In the genomic region with DNA sequence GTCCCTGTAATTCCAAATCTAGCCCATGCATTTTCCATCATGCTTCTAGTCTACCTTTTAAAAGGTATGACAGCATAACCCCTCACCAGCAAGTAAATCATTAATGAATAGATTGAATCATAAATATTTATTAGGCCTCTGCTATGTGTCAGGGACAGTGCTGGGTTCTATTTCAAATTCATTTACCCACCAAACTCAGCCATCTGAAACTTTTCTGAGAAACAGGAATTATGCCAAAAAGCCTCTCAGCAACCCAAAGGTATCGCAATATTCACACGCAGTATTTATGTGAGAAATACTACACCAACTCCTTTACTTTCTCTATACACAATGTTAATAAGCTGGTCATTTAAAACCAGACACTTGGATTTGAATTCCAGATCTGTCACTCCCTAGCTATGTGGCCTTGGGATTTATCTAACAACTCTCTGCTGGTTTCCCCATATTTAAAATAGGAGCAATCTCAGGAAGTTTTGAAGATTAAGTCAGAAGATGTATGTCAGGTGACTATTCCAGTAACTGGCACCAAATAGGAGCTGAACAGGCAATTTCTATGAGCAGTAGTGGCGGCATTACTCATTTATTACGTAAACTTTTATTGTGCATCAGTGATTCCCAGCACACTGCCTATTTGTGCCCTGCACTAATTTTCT, we compare ENCODE assay signal across 22 cellular contexts.
A peak's percentile ranks its signal among the peaks of the same experiment; 100 is the strongest.
DNase-seq lines count a peak whose midpoint lies in the region; ATAC-seq, FAIRE-seq and TF ChIP-seq lines count a peak whose summit lies in the region.
"Had no signal": no experiment of that assay in that cellular context is flagged by ENCODE, and none has a peak within 500 bp of the region (broad histone marks: within the 10 kb centered on the region; RNA-seq: fewer than 3 reads in every experiment).

No MANE protein-coding gene starts in this region.

- no peak overlapping the region for H3K4me3 ChIP-seq in bronchial epithelial cell (ENCODE audit: low read depth, low read length)
- no peak overlapping the region for H3K4me3 ChIP-seq in mucosa of descending colon
- H3K4me3 ChIP-seq: gastroesophageal sphincter, GM23338, K562 had no signal

- H3K4me1 ChIP-seq in mucosa of descending colon (ENCODE audit: low read depth), result no peaks in the 10 kb centered on the region

- H3K36me3 ChIP-seq in bronchial epithelial cell (ENCODE audit: control insufficient read depth, insufficient read depth, low read length) (no peaks in the 10 kb centered on the region), mucosa of descending colon (ENCODE audit: low read depth) (no peaks in the 10 kb centered on the region)
- H3K36me3 ChIP-seq: gastroesophageal sphincter had no signal

- DNase-seq in AG08395 (ENCODE audit: low spot score), result peak; percentile 22
- peak; percentile 37 for DNase-seq in HT1080 (ENCODE audit: low read depth)
- peak; percentile 42 for DNase-seq in bronchial epithelial cell (ENCODE audit: low read depth)
- peak; percentile 92 for DNase-seq in kidney glomerular epithelial cell (lab: John Stamatoyannopoulos, UW)
- no peak for DNase-seq in effector CD8-positive, alpha-beta T cell (lab: John Stamatoyannopoulos, UW)
- DNase-seq in mucosa of descending colon, result no peak
- DNase-seq: activated CD4-positive, alpha-beta T cell treated with anti-CD3 and anti-CD28 coated beads for 48 hours; activated naive CD8-positive, alpha-beta T cell treated with anti-CD3 and anti-CD28 coated beads, Interleukin-2, amount 10 ng/mL, durations not matched to agents 7 days and 5 days; left cardiac atrium; midbrain; NCI-H1930; NCI-H2227 treated with DMSO at 0.1 percent for 48 hours; NCI-H748 treated with DMSO at 0.1 percent for 48 hours; SIG-M5 had no signal

- ATAC-seq in GM21423 (IDR thresholded peaks at IDR 0.05; ENCODE audit: unreplicated experiment) (no peak), mucosa of descending colon (no peak), HG03354 (IDR thresholded peaks at IDR 0.05; ENCODE audit: poor library complexity, severe bottlenecking, unreplicated experiment) (no peak)
- ATAC-seq: activated T-helper 17 cell treated with anti-CD3 and anti-CD28 coated beads, Interleukin-2, amount 50 U/mL, for 72 hours; gastroesophageal sphincter; GM23338; K562; left cardiac atrium had no signal

- H3K27me3 ChIP-seq in bronchial epithelial cell (ENCODE audit: control insufficient read depth, insufficient read depth, low read length), result no peaks in the 10 kb centered on the region
- H3K27me3 ChIP-seq: gastroesophageal sphincter had no signal

- intact Hi-C loops in mucosa of descending colon (cut with DNase I, micrococcal nuclease), result no loop called here

- H3K9me3 ChIP-seq in mucosa of descending colon, result no peaks in the 10 kb centered on the region
- H3K9me3 ChIP-seq: gastroesophageal sphincter had no signal

- no peak for FAIRE-seq in bronchial epithelial cell (lab: Jason Lieb, UNC)
- FAIRE-seq: D721Med, G401.6, K562 had no signal

- TF ChIP-seq CTCF in bronchial epithelial cell (IDR thresholded peaks at IDR 0.05; ENCODE audit: insufficient read depth, low read length, severe bottlenecking) (no peak), mucosa of descending colon (IDR thresholded peaks at IDR 0.05) (no peak)

Comparison
In these comparisons a context has a peak if more than half of its experiments do, and no peak if none do; other contexts are left out.
1. DNase-seq: peak in AG08395 (single experiment), HT1080 (single experiment), bronchial epithelial cell (single experiment) and kidney glomerular epithelial cell (single experiment); none in effector CD8-positive, alpha-beta T cell (single experiment) and mucosa of descending colon (0 of 3).